ENCODE assay signal across 21 cellular contexts in genomic region chr15:101427606-101428487, GRCh38.
"Had no signal": no experiment of that assay in that cellular context is flagged by ENCODE, and none has a peak within 500 bp of the region (broad histone marks: within the 10 kb centered on the region; RNA-seq: fewer than 3 reads in every experiment).

No MANE protein-coding gene starts in this region.

- H3K4me1 Mint-ChIP-seq: activated naive CD4-positive, alpha-beta T cell treated with anti-CD3 and anti-CD28 coated beads, Interleukin-2, amount 10 ng/mL, durations not matched to agents 7 days and 5 days; stimulated activated naive CD8-positive, alpha-beta T cell treated with anti-CD3 and anti-CD28 coated beads, Interleukin-15, amount 100 ng/mL, for 72 hours had no signal

- H3K27ac Mint-ChIP-seq: activated naive CD4-positive, alpha-beta T cell treated with anti-CD3 and anti-CD28 coated beads, Interleukin-2, amount 10 ng/mL, durations not matched to agents 7 days and 5 days; endodermal cell; nephron had no signal

- H3K9me3 Mint-ChIP-seq: activated naive CD4-positive, alpha-beta T cell treated with anti-CD3 and anti-CD28 coated beads, Interleukin-2, amount 10 ng/mL, durations not matched to agents 7 days and 5 days; endodermal cell had no signal

- H3K4me3 Mint-ChIP-seq: activated naive CD4-positive, alpha-beta T cell treated with anti-CD3 and anti-CD28 coated beads, Interleukin-2, amount 10 ng/mL, durations not matched to agents 7 days and 5 days; activated T-cell treated with anti-CD3 and anti-CD28 coated beads, Interleukin-2, amount 50 U/mL, for 4 hours; endodermal cell; nephron; stimulated activated naive CD8-positive, alpha-beta T cell treated with anti-CD3 and anti-CD28 coated beads, Interleukin-15, amount 100 ng/mL, for 72 hours had no signal

- H3K27me3 ChIP-seq: upper lobe of left lung had no signal

- H3K36me3 Mint-ChIP-seq: activated naive CD4-positive, alpha-beta T cell treated with anti-CD3 and anti-CD28 coated beads, Interleukin-2, amount 10 ng/mL, durations not matched to agents 7 days and 5 days had no signal

- H3K4me3 ChIP-seq: lung, skin epidermis, thoracic aorta, upper lobe of left lung had no signal

- H3K27ac ChIP-seq: brain microvascular endothelial cell, epithelial cell of prostate, skin epidermis, thoracic aorta, upper lobe of left lung had no signal

- DNase-seq: activated CD4-positive, alpha-beta T cell treated with anti-CD3 and anti-CD28 coated beads, Interleukin-2, amount 50 U/mL, for 48 hours; activated naive CD4-positive, alpha-beta T cell treated with anti-CD3 and anti-CD28 coated beads, Interleukin-2, amount 10 ng/mL, durations not matched to agents 7 days and 5 days; activated T-cell treated with anti-CD3 and anti-CD28 coated beads, Interleukin-2, amount 50 U/mL, for 4 hours; aorta; brain microvascular endothelial cell; central memory CD4-positive, alpha-beta T cell; endodermal cell; foreskin fibroblast; hippocampal formation; left colon; midbrain; stimulated activated CD4-positive, alpha-beta T cell treated with anti-CD3 and anti-CD28 coated beads, Interleukin-15, amount 100 ng/mL, for 24 hours; stimulated activated CD4-positive, alpha-beta T cell treated with anti-CD3 and anti-CD28 coated beads, Interleukin-2, amount 100 ng/mL, for 48 hours; stimulated activated naive CD8-positive, alpha-beta T cell treated with anti-CD3 and anti-CD28 coated beads, Interleukin-15, amount 100 ng/mL, for 72 hours; T-helper 2 cell; upper lobe of left lung had no signal
